Comparison of ENCODE assay signal across 9 cellular contexts in genomic region chr16:29814592-29814991, GRCh38. TPM values are rescaled to one million over a fixed set of nuclear protein-coding genes. Genes with fewer than 3 reads are reported as not detected.
A peak's percentile ranks its signal among the peaks of the same experiment; 100 is the strongest.
DNase-seq lines count a peak whose midpoint lies in the region; ATAC-seq and TF ChIP-seq lines count a peak whose summit lies in the region.
"Had no signal": no experiment of that assay in that cellular context is flagged by ENCODE, and none has a peak within 500 bp of the region (broad histone marks: within the 10 kb centered on the region; RNA-seq: fewer than 3 reads in every experiment).

No MANE protein-coding gene starts in this region.

- no peak for DNase-seq in AG04449 (ENCODE audit: low read depth, low spot score)
- DNase-seq in chondrocyte (ENCODE audit: low spot score), result no peak
- DNase-seq in natural killer cell treated with Interleukin-12 subunit alpha and Interleukin-12 subunit beta and Interleukin-15 and Interleukin-18, amount 100 ng/mL, for 72 hours (ENCODE audit: low spot score), result no peak
- DNase-seq in testis, result no peak
- DNase-seq in NCI-H510A treated with DMSO at 0.1 percent for 48 hours (lab: John Stamatoyannopoulos, UW), result no peak
- no peak for DNase-seq in activated CD8-positive, alpha-beta memory T cell treated with anti-CD3 and anti-CD28 coated beads, Interleukin-2, amount 50 U/mL, for 4 hours
- DNase-seq: activated CD4-positive, alpha-beta T cell treated with anti-CD3 and anti-CD28 coated beads for 48 hours had no signal

- H3K36me3 Mint-ChIP-seq in chondrocyte (ENCODE audit: low read depth), result peaks cover 13% of the 10 kb centered on the region
- H3K36me3 Mint-ChIP-seq in natural killer cell treated with Interleukin-12 subunit alpha and Interleukin-12 subunit beta and Interleukin-15 and Interleukin-18, amount 100 ng/mL, for 72 hours, result peaks cover 7% of the 10 kb centered on the region

- no peak overlapping the region for H3K9ac ChIP-seq in HUES6 (ENCODE audit: low read length)

- TF ChIP-seq CTCF in AG04449 (IDR thresholded peaks at IDR 0.05; ENCODE audit: insufficient read depth, low read length, missing control alignments) (no peak), chondrocyte (IDR thresholded peaks at IDR 0.05) (no peak), testis (IDR thresholded peaks at IDR 0.05) (no peak)

- H3K9me3 ChIP-seq in HUES6 (ENCODE audit: control insufficient read depth, insufficient read depth, low read depth, low read length) (no peaks in the 10 kb centered on the region), testis (no peaks in the 10 kb centered on the region)

- peaks cover 25% of the 10 kb centered on the region for H3K36me3 ChIP-seq in HUES6 (ENCODE audit: control insufficient read depth, insufficient read depth, low read length)
- no peaks in the 10 kb centered on the region for H3K36me3 ChIP-seq in testis (ENCODE audit: low read depth, missing control alignments)

- H3K27me3 Mint-ChIP-seq in chondrocyte (ENCODE audit: low read depth), result no peaks in the 10 kb centered on the region
- H3K27me3 Mint-ChIP-seq in natural killer cell treated with Interleukin-12 subunit alpha and Interleukin-12 subunit beta and Interleukin-15 and Interleukin-18, amount 100 ng/mL, for 72 hours, result no peaks in the 10 kb centered on the region

- peak overlapping the region; percentile 85 for H3K4me3 ChIP-seq in AG04449 (ENCODE audit: low read depth, low read length)
- peak overlapping the region; percentile 92 for H3K4me3 ChIP-seq in HUES6 (ENCODE audit: low read depth, low read length)
- no peak overlapping the region for H3K4me3 ChIP-seq in testis

- CTCF ChIA-PET in AG04449 (lab: Yijun Ruan, JAX), result no interaction called here

- intact Hi-C loops in testis (cut with DNase I; ENCODE audit: low total_unique reads), result no loop called here

- H3K4me1 Mint-ChIP-seq in chondrocyte (ENCODE audit: low read depth), result peaks cover 71% of the 10 kb centered on the region
- peaks cover 54 to 63% of the 10 kb centered on the region in 2 donors for H3K4me1 Mint-ChIP-seq in natural killer cell treated with Interleukin-12 subunit alpha and Interleukin-12 subunit beta and Interleukin-15 and Interleukin-18, amount 100 ng/mL, for 72 hours (ENCODE audit: low read depth in 2 of 2)

- no peaks in the 10 kb centered on the region for H3K27me3 ChIP-seq in HUES6 (ENCODE audit: control insufficient read depth, insufficient read depth, low read length)
- no peaks in the 10 kb centered on the region for H3K27me3 ChIP-seq in testis

- H3K27ac ChIP-seq in HUES6 (ENCODE audit: low read depth, low read length) (no peak overlapping the region), testis (peak overlapping the region in 1 of 2 donors; percentile 52)

- H3K27ac Mint-ChIP-seq in chondrocyte (ENCODE audit: unreplicated experiment), result peak overlapping the region; percentile 95
- peak overlapping the region; percentile 84 to 90 for H3K27ac Mint-ChIP-seq in natural killer cell treated with Interleukin-12 subunit alpha and Interleukin-12 subunit beta and Interleukin-15 and Interleukin-18, amount 100 ng/mL, for 72 hours

- H3K4me1 ChIP-seq in HUES6 (ENCODE audit: control insufficient read depth, insufficient read depth, low read length) (peaks cover 48% of the 10 kb centered on the region), testis (peaks cover 61% of the 10 kb centered on the region)

- WGBS in testis, 2 donors, result 71 to 76% methylated on average over 5 of the region's 5 CpGs

- peak overlapping the region; percentile 88 for H3K4me3 Mint-ChIP-seq in chondrocyte (ENCODE audit: unreplicated experiment)
- H3K4me3 Mint-ChIP-seq in natural killer cell treated with Interleukin-12 subunit alpha and Interleukin-12 subunit beta and Interleukin-15 and Interleukin-18, amount 100 ng/mL, for 72 hours, result peak overlapping the region; percentile 89

- ATAC-seq in natural killer cell treated with Interleukin-12 subunit alpha and Interleukin-12 subunit beta and Interleukin-15 and Interleukin-18, amount 100 ng/mL, for 72 hours, result no peak
- no peak for ATAC-seq in GM21515 (IDR thresholded peaks at IDR 0.05; ENCODE audit: unreplicated experiment)

- no peaks in the 10 kb centered on the region for H3K9me3 Mint-ChIP-seq in chondrocyte (ENCODE audit: low read depth)
- H3K9me3 Mint-ChIP-seq in natural killer cell treated with Interleukin-12 subunit alpha and Interleukin-12 subunit beta and Interleukin-15 and Interleukin-18, amount 100 ng/mL, for 72 hours, result no peaks in the 10 kb centered on the region

- no peak for TF ChIP-seq POLR2A in testis (IDR thresholded peaks at IDR 0.05)

- POLR2A ChIA-PET in AG04449 (lab: Yijun Ruan, JAX), result no interaction called here

RNA-seq across cellular contexts. Expression of gene PAGR1, which starts 1.4 kb away (rescaled TPM):
- total RNA-seq in chondrocyte, result 22.3 to 40.2 TPM (median 23.0 TPM) in 3 replicates
- 10 to 100 TPM; 20.5 to 36.1 TPM for total RNA-seq in natural killer cell treated with Interleukin-12 subunit alpha and Interleukin-12 subunit beta and Interleukin-15 and Interleukin-18, amount 100 ng/mL, for 72 hours
- 10 to 100 TPM; 53.0 to 68.4 TPM for total RNA-seq in testis
- polyA plus RNA-seq in testis (ENCODE audit: insufficient read depth, low read depth, low replicate concordance), result 36.1 TPM

RNA-seq across cellular contexts. Expression of gene PRRT2, which starts 2.6 kb away (rescaled TPM):
- total RNA-seq in chondrocyte, result 5.2 to 9.1 TPM (median 6.1 TPM) in 3 replicates
- total RNA-seq in natural killer cell treated with Interleukin-12 subunit alpha and Interleukin-12 subunit beta and Interleukin-15 and Interleukin-18, amount 100 ng/mL, for 72 hours, result 1 to 10 TPM in 1 of 2 donors, under 1 TPM in 1; 0.98 to 2.8 TPM
- 10 to 100 TPM; 13.3 to 18.0 TPM for total RNA-seq in testis
- 8.0 TPM for polyA plus RNA-seq in testis (ENCODE audit: insufficient read depth, low read depth, low replicate concordance)

RNA-seq across cellular contexts. Expression of gene MVP, which starts 5.7 kb away (rescaled TPM):
- total RNA-seq in chondrocyte (101 to 132 TPM (median 106 TPM) in 3 replicates), testis (100 to 1,000 TPM; 147 to 224 TPM)
- total RNA-seq in natural killer cell treated with Interleukin-12 subunit alpha and Interleukin-12 subunit beta and Interleukin-15 and Interleukin-18, amount 100 ng/mL, for 72 hours, result 100 to 1,000 TPM in 1 of 2 donors, 10 to 100 TPM in 1; 86.1 to 180 TPM
- polyA plus RNA-seq in testis (ENCODE audit: insufficient read depth, low read depth, low replicate concordance), result 119 TPM

RNA-seq across cellular contexts. Expression of gene MAZ, which starts 8.3 kb away (rescaled TPM):
- total RNA-seq in chondrocyte (318 to 359 TPM (median 358 TPM) in 3 replicates), testis (100 to 1,000 TPM; 173 to 186 TPM)
- total RNA-seq in natural killer cell treated with Interleukin-12 subunit alpha and Interleukin-12 subunit beta and Interleukin-15 and Interleukin-18, amount 100 ng/mL, for 72 hours, result 100 to 1,000 TPM; 241 to 424 TPM
- 217 TPM for polyA plus RNA-seq in testis (ENCODE audit: insufficient read depth, low read depth, low replicate concordance)

RNA-seq across cellular contexts. Expression of gene KIF22, which starts 24.0 kb away (rescaled TPM):
- total RNA-seq in chondrocyte (13.5 to 24.3 TPM (median 14.1 TPM) in 3 replicates), testis (10 to 100 TPM; 79.8 to 85.1 TPM)
- 100 to 1,000 TPM in 1 of 2 donors, 10 to 100 TPM in 1; 63.4 to 174 TPM for total RNA-seq in natural killer cell treated with Interleukin-12 subunit alpha and Interleukin-12 subunit beta and Interleukin-15 and Interleukin-18, amount 100 ng/mL, for 72 hours
- 69.6 TPM for polyA plus RNA-seq in testis (ENCODE audit: insufficient read depth, low read depth, low replicate concordance)

Comparison
In these comparisons a context has a peak if more than half of its experiments do, and no peak if none do; other contexts are left out.
1. H3K4me3 ChIP-seq: peak in AG04449 (single experiment) and HUES6 (single experiment); none in testis (0 of 2).